In genomic region chr3:139103484-139103883, GRCh38 we compare ENCODE assay signal across 36 cellular contexts. TPM values are rescaled to one million over a fixed set of nuclear protein-coding genes. Genes with fewer than 3 reads are reported as not detected.
"Had no signal": no experiment of that assay in that cellular context is flagged by ENCODE, and none has a peak within 500 bp of the region (broad histone marks: within the 10 kb centered on the region; RNA-seq: fewer than 3 reads in every experiment).

No MANE protein-coding gene starts in this region.

- H3K4me1 ChIP-seq: adrenal gland, breast epithelium had no signal

- H3K27ac ChIP-seq: adrenal gland, body of pancreas, brain microvascular endothelial cell, breast epithelium, VCaP had no signal

- H3K9me3 Mint-ChIP-seq: activated CD8-positive, alpha-beta T cell treated with anti-CD3 and anti-CD28 coated beads for 36 hours; activated naive CD4-positive, alpha-beta T cell treated with anti-CD3 and anti-CD28 coated beads for 36 hours; activated naive CD4-positive, alpha-beta T cell treated with anti-CD3 and anti-CD28 coated beads, Interleukin-2, amount 50 U/mL, for 72 hours; activated naive CD8-positive, alpha-beta T cell treated with anti-CD3 and anti-CD28 coated beads for 36 hours; activated T-cell treated with anti-CD3 and anti-CD28 coated beads, Interleukin-2, amount 50 U/mL, for 4 hours; activated T-helper 1 cell treated with anti-CD3 and anti-CD28 coated beads, Interleukin-12 subunit alpha, Interleukin-12 subunit beta, Interleukin-2, Interleukin-4 antibody, amounts not matched to agents 30 ng/mL and 10 ng/mL and 1 ng/mL, durations not matched to agents 14 hours and 24 hours and 36 hours; activated T-helper 17 cell treated with anti-CD3 and anti-CD28 coated beads, Interleukin-2, amount 50 U/mL, for 72 hours; T-helper 1 cell treated with Interleukin-12 subunit alpha and Interleukin-12 subunit beta and Interleukin-4 antibody, amounts not matched to agents 30 μg/mL and 1 μg/mL, for 36 hours had no signal

- H3K36me3 Mint-ChIP-seq: activated naive CD4-positive, alpha-beta T cell treated with anti-CD3 and anti-CD28 coated beads, Interleukin-2, amount 50 U/mL, for 72 hours; activated naive CD8-positive, alpha-beta T cell treated with anti-CD3 and anti-CD28 coated beads for 36 hours had no signal

- H3K4me1 Mint-ChIP-seq: activated B cell treated with CpG ODN at 0.5 μM for 24 hours; activated naive CD8-positive, alpha-beta T cell treated with anti-CD3 and anti-CD28 coated beads for 36 hours; activated T-helper 17 cell treated with anti-CD3 and anti-CD28 coated beads, Interleukin-2, amount 50 U/mL, for 72 hours had no signal

- H3K9me3 ChIP-seq: adrenal gland, body of pancreas had no signal

- H3K4me3 Mint-ChIP-seq: activated B cell treated with CpG ODN at 0.5 μM for 24 hours; activated CD8-positive, alpha-beta T cell treated with anti-CD3 and anti-CD28 coated beads for 36 hours; activated naive CD4-positive, alpha-beta T cell treated with anti-CD3 and anti-CD28 coated beads for 36 hours; activated naive CD8-positive, alpha-beta T cell treated with anti-CD3 and anti-CD28 coated beads for 36 hours; activated T-cell treated with anti-CD3 and anti-CD28 coated beads, Interleukin-2, amount 50 U/mL, for 4 hours; activated T-cell treated with anti-CD3 and anti-CD28 coated beads, Interleukin-2, amount 50 U/mL, for 72 hours; activated T-helper 1 cell treated with anti-CD3 and anti-CD28 coated beads, Interleukin-12 subunit alpha, Interleukin-12 subunit beta, Interleukin-2, Interleukin-4 antibody, amounts not matched to agents 30 ng/mL and 10 ng/mL and 1 ng/mL, durations not matched to agents 14 hours and 24 hours and 36 hours; activated T-helper 17 cell treated with anti-CD3 and anti-CD28 coated beads, Interleukin-2, amount 50 U/mL, for 72 hours; T-helper 1 cell treated with Interleukin-12 subunit alpha and Interleukin-12 subunit beta and Interleukin-4 antibody, amounts not matched to agents 30 μg/mL and 1 μg/mL, for 36 hours had no signal

- H3K27me3 Mint-ChIP-seq: activated B cell treated with CpG ODN at 0.5 μM for 24 hours had no signal

- DNase-seq: activated B cell treated with CpG ODN at 0.5 μM for 24 hours; activated CD4-positive, alpha-beta T cell treated with anti-CD3 and anti-CD28 coated beads for 48 hours; activated CD4-positive, alpha-beta T cell treated with anti-CD3 and anti-CD28 coated beads, Interleukin-2, amount 50 U/mL, for 1 hour; activated CD4-positive, alpha-beta T cell treated with anti-CD3 and anti-CD28 coated beads, Interleukin-2, amount 50 U/mL, for 4 hours; activated CD4-positive, CD25-positive, alpha-beta regulatory T cell treated with anti-CD3 and anti-CD28 coated beads, Interleukin-2, amount 50 U/mL, for 72 hours; activated CD8-positive, alpha-beta memory T cell treated with anti-CD3 and anti-CD28 coated beads, Interleukin-2, amount 50 U/mL, for 4 hours; activated CD8-positive, alpha-beta T cell treated with anti-CD3 and anti-CD28 coated beads for 36 hours; activated effector memory CD4-positive, alpha-beta T cell treated with anti-CD3 and anti-CD28 coated beads, Interleukin-2, amount 50 U/mL, for 16 hours; activated gamma-delta T cell treated with Interleukin-2 at 50 U/mL for 16 hours; activated naive CD4-positive, alpha-beta T cell; activated naive CD4-positive, alpha-beta T cell treated with anti-CD3 and anti-CD28 coated beads for 36 hours; activated naive CD4-positive, alpha-beta T cell treated with anti-CD3 and anti-CD28 coated beads, Interleukin-2, amount 50 U/mL, for 16 hours; activated naive CD8-positive, alpha-beta T cell treated with anti-CD3 and anti-CD28 coated beads for 36 hours; activated T-cell treated with anti-CD3 and anti-CD28 coated beads for 4 hours; activated T-cell treated with anti-CD3 and anti-CD28 coated beads, Interleukin-2, amount 50 U/mL, for 1 hour; activated T-cell treated with anti-CD3 and anti-CD28 coated beads, Interleukin-2, amount 50 U/mL, for 4 hours; activated T-cell treated with anti-CD3 and anti-CD28 coated beads, Interleukin-2, amount 50 U/mL, for 72 hours; adrenal gland; amniotic stem cell; aorta; brain microvascular endothelial cell; central memory CD4-positive, alpha-beta T cell; T-helper 1 cell; T-helper 9 cell had no signal

- H3K27ac Mint-ChIP-seq: activated B cell treated with CpG ODN at 0.5 μM for 24 hours; activated CD8-positive, alpha-beta T cell treated with anti-CD3 and anti-CD28 coated beads for 36 hours; activated naive CD4-positive, alpha-beta T cell treated with anti-CD3 and anti-CD28 coated beads for 36 hours; activated naive CD4-positive, alpha-beta T cell treated with anti-CD3 and anti-CD28 coated beads, Interleukin-2, amount 50 U/mL, for 72 hours; activated naive CD8-positive, alpha-beta T cell treated with anti-CD3 and anti-CD28 coated beads for 36 hours; activated T-cell treated with anti-CD3 and anti-CD28 coated beads, Interleukin-2, amount 50 U/mL, for 72 hours; activated T-helper 1 cell treated with anti-CD3 and anti-CD28 coated beads, Interleukin-12 subunit alpha, Interleukin-12 subunit beta, Interleukin-2, Interleukin-4 antibody, amounts not matched to agents 30 ng/mL and 10 ng/mL and 1 ng/mL, durations not matched to agents 14 hours and 24 hours and 36 hours; activated T-helper 17 cell treated with anti-CD3 and anti-CD28 coated beads, Interleukin-2, amount 50 U/mL, for 72 hours; T-helper 1 cell treated with Interleukin-12 subunit alpha and Interleukin-12 subunit beta and Interleukin-4 antibody, amounts not matched to agents 30 μg/mL and 1 μg/mL, for 36 hours had no signal

- H3K27me3 ChIP-seq: adrenal gland, body of pancreas, brain microvascular endothelial cell, breast epithelium had no signal

- H3K36me3 ChIP-seq: adrenal gland, brain microvascular endothelial cell, breast epithelium had no signal

- H3K4me3 ChIP-seq: adrenal gland, body of pancreas, breast epithelium had no signal

- ATAC-seq: activated CD8-positive, alpha-beta T cell treated with anti-CD3 and anti-CD28 coated beads for 36 hours; activated naive CD4-positive, alpha-beta T cell treated with anti-CD3 and anti-CD28 coated beads, Interleukin-2, amount 50 U/mL, for 72 hours; activated T-cell treated with anti-CD3 and anti-CD28 coated beads, Interleukin-2, amount 50 U/mL, for 4 hours; activated T-cell treated with anti-CD3 and anti-CD28 coated beads, Interleukin-2, amount 50 U/mL, for 72 hours; activated T-helper 17 cell treated with anti-CD3 and anti-CD28 coated beads, Interleukin-2, amount 50 U/mL, for 72 hours; body of pancreas had no signal

RNA-seq across cellular contexts. Expression of gene PRR23C, which starts 58.8 kb away (rescaled TPM):
- total RNA-seq: activated B cell treated with CpG ODN at 0.5 μM for 24 hours; activated CD8-positive, alpha-beta memory T cell treated with anti-CD3 and anti-CD28 coated beads for 36 hours; activated CD8-positive, alpha-beta T cell treated with anti-CD3 and anti-CD28 coated beads for 36 hours; activated naive CD4-positive, alpha-beta T cell treated with anti-CD3 and anti-CD28 coated beads for 36 hours; activated naive CD4-positive, alpha-beta T cell treated with anti-CD3 and anti-CD28 coated beads, Interleukin-2, amount 50 U/mL, for 72 hours; activated naive CD8-positive, alpha-beta T cell treated with anti-CD3 and anti-CD28 coated beads for 36 hours; activated T-cell treated with anti-CD3 and anti-CD28 coated beads, Interleukin-2, amount 50 U/mL, for 4 hours; activated T-cell treated with anti-CD3 and anti-CD28 coated beads, Interleukin-2, amount 50 U/mL, for 72 hours; activated T-helper 1 cell treated with anti-CD3 and anti-CD28 coated beads, Interleukin-12 subunit alpha, Interleukin-12 subunit beta, Interleukin-2, Interleukin-4 antibody, amounts not matched to agents 30 ng/mL and 10 ng/mL and 1 ng/mL, durations not matched to agents 14 hours and 24 hours and 36 hours; activated T-helper 17 cell treated with anti-CD3 and anti-CD28 coated beads, Interleukin-2, amount 50 U/mL, for 72 hours; adrenal gland; aorta; astrocyte; body of pancreas; breast epithelium; cardiac septum; cerebellum; T-helper 2 cell treated with Interferon-gamma antibody and Interleukin-4, amounts not matched to agents 100 ng/mL and 5 ng/mL, for 36 hours had no signal
- polyA plus RNA-seq: adrenal gland had no signal
